9 cellular contexts compared by ENCODE assay signal in genomic region chr15:77821188-77821958, GRCh38.
DNase-seq lines count a peak whose midpoint lies in the region; ATAC-seq and TF ChIP-seq lines count a peak whose summit lies in the region.
"Had no signal": no experiment of that assay in that cellular context is flagged by ENCODE, and none has a peak within 500 bp of the region (broad histone marks: within the 10 kb centered on the region; RNA-seq: fewer than 3 reads in every experiment).

No MANE protein-coding gene starts in this region.

- no peaks in the 10 kb centered on the region for H3K9me3 ChIP-seq in esophagus squamous epithelium
- no peaks in the 10 kb centered on the region for H3K9me3 ChIP-seq in aorta (ENCODE audit: control insufficient read depth, low read length)

- no peak overlapping the region for H3K27ac ChIP-seq in esophagus squamous epithelium
- H3K27ac ChIP-seq in aorta (ENCODE audit: low read depth in 1 of 2, low read length in 2 of 2), result no peak overlapping the region

- CTCF ChIA-PET in activated CD4-positive, alpha-beta T cell treated with anti-CD3 and anti-CD28 coated beads, Interleukin-2, amount 10 ng/mL, durations not matched to agents 7 days and 5 days (lab: Charles Lee), result interaction anchor here (0.6 to 1.6 kb wide), 5 partner anchors 11 to 293 kb away, joined by 3 to 4 read pairs (median 3); partner anchors contain the start of gene LINGO1

- peaks cover 0 to 25% (median 19%) of the 10 kb centered on the region in 3 donors for H3K4me1 ChIP-seq in esophagus squamous epithelium
- H3K4me1 ChIP-seq in aorta (ENCODE audit: control insufficient read depth in 1 of 2, insufficient read depth in 2 of 2, low read length in 2 of 2), result no peaks in the 10 kb centered on the region

- no peak for TF ChIP-seq POLR2A in esophagus squamous epithelium (IDR thresholded peaks at IDR 0.05)

- intact Hi-C loops in esophagus squamous epithelium (cut with DNase I) (no loop called here), aorta (cut with DNase I) (loop anchor here (10.0 kb wide), 1 partner anchor 187 kb away; the partner anchor contains the start of gene LINGO1 (in 2 of the 2))

- ATAC-seq in aorta (ENCODE audit: low FRiP score), result peak; percentile 66

- no peak overlapping the region for H3K4me3 Mint-ChIP-seq in activated CD4-positive, alpha-beta T cell treated with anti-CD3 and anti-CD28 coated beads, Interleukin-2, amount 10 ng/mL, durations not matched to agents 7 days and 5 days
- H3K4me3 Mint-ChIP-seq in nephron progenitor cell, result no peak overlapping the region
- H3K4me3 Mint-ChIP-seq: dendritic cell treated with granulocyte-macrophage colony-stimulating factor and Interleukin-4, amounts not matched to agents 40 ng/mL and 50 ng/mL, for 4 days had no signal

- POLR2A ChIA-PET in activated CD4-positive, alpha-beta T cell treated with anti-CD3 and anti-CD28 coated beads, Interleukin-2, amount 10 ng/mL, durations not matched to agents 7 days and 5 days (lab: Charles Lee), result no interaction called here

- H3K36me3 Mint-ChIP-seq in activated CD4-positive, alpha-beta T cell treated with anti-CD3 and anti-CD28 coated beads, Interleukin-2, amount 10 ng/mL, durations not matched to agents 7 days and 5 days (ENCODE audit: low read depth), result no peaks in the 10 kb centered on the region
- no peaks in the 10 kb centered on the region for H3K36me3 Mint-ChIP-seq in nephron progenitor cell (ENCODE audit: low read depth)

- no peak overlapping the region for H3K4me3 ChIP-seq in esophagus squamous epithelium
- no peak overlapping the region for H3K4me3 ChIP-seq in aorta (ENCODE audit: low read length in 2 of 2)

- H3K4me1 Mint-ChIP-seq in activated CD4-positive, alpha-beta T cell treated with anti-CD3 and anti-CD28 coated beads, Interleukin-2, amount 10 ng/mL, durations not matched to agents 7 days and 5 days, result peaks cover 3% of the 10 kb centered on the region
- peaks cover 48% of the 10 kb centered on the region for H3K4me1 Mint-ChIP-seq in nephron progenitor cell

- peak; percentile 14 to 35 for DNase-seq in activated CD4-positive, alpha-beta T cell treated with anti-CD3 and anti-CD28 coated beads for 24 hours (ENCODE audit: low read depth in 2 of 2)
- DNase-seq in activated CD4-positive, alpha-beta T cell treated with anti-CD3 and anti-CD28 coated beads for 4 hours, result no peak
- DNase-seq in NCI-H1105 treated with DMSO at 0.1 percent for 48 hours (lab: John Stamatoyannopoulos, UW) (peak; percentile 29), esophagus squamous epithelium (lab: John Stamatoyannopoulos, UW) (no peak), nephron progenitor cell (peak; percentile 80), aorta (peak in 1 of 2 donors; percentile 59), mesenteric fat pad (ENCODE audit: low spot score) (no peak)
- DNase-seq in activated CD4-positive, alpha-beta T cell treated with anti-CD3 and anti-CD28 coated beads, Interleukin-2, amount 10 ng/mL, durations not matched to agents 7 days and 5 days, result peak; percentile 49

- H3K27me3 ChIP-seq in esophagus squamous epithelium, result peaks cover 8 to 82% (median 13%) of the 10 kb centered on the region in 4 donors
- no peaks in the 10 kb centered on the region for H3K27me3 ChIP-seq in aorta (ENCODE audit: control insufficient read depth in 1 of 2, insufficient read depth in 2 of 2, low read length in 1 of 2)

- 37 to 39% methylated on average over 7 to 9 of the region's 12 CpGs for whole genome bisulfite sequencing in esophagus squamous epithelium, 2 donors
- WGBS in aorta, 2 donors, result 33% methylated on average over 12 of the region's 12 CpGs

- H3K36me3 ChIP-seq in esophagus squamous epithelium (no peaks in the 10 kb centered on the region), aorta (ENCODE audit: control insufficient read depth in 1 of 2, insufficient read depth in 2 of 2, low read length in 1 of 2) (no peaks in the 10 kb centered on the region)

- TF ChIP-seq CTCF in esophagus squamous epithelium (IDR thresholded peaks at IDR 0.05) (peak in 5 of 6 experiments; percentile 42 to 63 (median 44)), nephron progenitor cell (IDR thresholded peaks at IDR 0.05) (peak; percentile 74)

- no peaks in the 10 kb centered on the region for H3K9me3 Mint-ChIP-seq in activated CD4-positive, alpha-beta T cell treated with anti-CD3 and anti-CD28 coated beads, Interleukin-2, amount 10 ng/mL, durations not matched to agents 7 days and 5 days
- no peaks in the 10 kb centered on the region for H3K9me3 Mint-ChIP-seq in nephron progenitor cell
- H3K9me3 Mint-ChIP-seq: dendritic cell treated with granulocyte-macrophage colony-stimulating factor and Interleukin-4, amounts not matched to agents 40 ng/mL and 50 ng/mL, for 4 days had no signal

- peaks cover 45% of the 10 kb centered on the region for H3K27me3 Mint-ChIP-seq in activated CD4-positive, alpha-beta T cell treated with anti-CD3 and anti-CD28 coated beads, Interleukin-2, amount 10 ng/mL, durations not matched to agents 7 days and 5 days
- H3K27me3 Mint-ChIP-seq in nephron progenitor cell (ENCODE audit: low read depth, poor library complexity), result peaks cover 77% of the 10 kb centered on the region

- H3K27ac Mint-ChIP-seq in activated CD4-positive, alpha-beta T cell treated with anti-CD3 and anti-CD28 coated beads, Interleukin-2, amount 10 ng/mL, durations not matched to agents 7 days and 5 days, result no peak overlapping the region
- no peak overlapping the region for H3K27ac Mint-ChIP-seq in nephron progenitor cell
- H3K27ac Mint-ChIP-seq: dendritic cell treated with granulocyte-macrophage colony-stimulating factor and Interleukin-4, amounts not matched to agents 40 ng/mL and 50 ng/mL, for 4 days had no signal

Comparison
In these comparisons a context has a peak if more than half of its experiments do, and no peak if none do; other contexts are left out.
1. DNase-seq: peak in activated CD4-positive, alpha-beta T cell treated with anti-CD3 and anti-CD28 coated beads for 24 hours (2 of 2), NCI-H1105 treated with DMSO at 0.1 percent for 48 hours (single experiment), activated CD4-positive, alpha-beta T cell treated with anti-CD3 and anti-CD28 coated beads, Interleukin-2, amount 10 ng/mL, durations not matched to agents 7 days and 5 days (single experiment) and nephron progenitor cell (single experiment); none in activated CD4-positive, alpha-beta T cell treated with anti-CD3 and anti-CD28 coated beads for 4 hours (0 of 2), esophagus squamous epithelium (single experiment) and mesenteric fat pad (single experiment).